ENCODE assay signal across 19 cellular contexts in the genomic region with DNA sequence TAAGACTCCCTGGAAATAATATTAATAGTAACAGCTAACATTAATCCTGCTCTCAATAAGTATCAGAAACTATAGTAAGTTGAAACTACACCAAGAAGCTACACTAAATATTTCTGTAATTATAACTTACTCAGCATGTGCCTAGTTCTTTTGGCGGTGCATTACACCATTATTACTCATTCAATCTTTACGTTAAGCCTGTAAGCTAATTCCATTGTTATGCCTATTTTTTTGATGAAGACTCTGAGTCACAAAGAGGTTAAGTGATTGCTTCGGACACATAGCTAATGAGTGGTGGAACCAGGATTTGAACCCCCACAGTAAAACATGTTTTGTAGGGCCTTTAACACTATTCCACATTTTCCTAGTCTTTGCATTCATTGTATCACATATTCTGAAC.
A peak's percentile ranks its signal among the peaks of the same experiment; 100 is the strongest.
DNase-seq lines count a peak whose midpoint lies in the region; ATAC-seq, FAIRE-seq and TF ChIP-seq lines count a peak whose summit lies in the region.
"Had no signal": no experiment of that assay in that cellular context is flagged by ENCODE, and none has a peak within 500 bp of the region (broad histone marks: within the 10 kb centered on the region; RNA-seq: fewer than 3 reads in every experiment).

No MANE protein-coding gene starts in this region.

- H3K9me3 ChIP-seq in A549, result peaks cover 17% of the 10 kb centered on the region; the same call in 2 of the 3 replicates
- H3K9me3 ChIP-seq in mammary epithelial cell (replicated peaks; ENCODE audit: insufficient read depth, low read length), result no peaks in the 10 kb centered on the region
- H3K9me3 ChIP-seq: body of pancreas, Caco-2, neutrophil, stomach had no signal

- peaks cover 44% of the 10 kb centered on the region for H3K4me1 ChIP-seq in A549
- peaks cover 48% of the 10 kb centered on the region for H3K4me1 ChIP-seq in mammary epithelial cell (ENCODE audit: insufficient read depth, low read length)
- H3K4me1 ChIP-seq in foreskin keratinocyte, result peaks cover 38% of the 10 kb centered on the region
- H3K4me1 ChIP-seq: body of pancreas, Caco-2, stomach had no signal

- CTCF ChIA-PET in A549 (lab: Yijun Ruan, JAX), result interaction anchor here (0.5 to 1.9 kb wide), 7 partner anchors 14 to 157 kb away, joined by 3 to 7 read pairs (median 4); no protein-coding TSS in a partner anchor
- CTCF ChIA-PET in mammary epithelial cell (lab: Charles Lee; ENCODE audit: low non-redundant PET), result interaction anchor here (0.7 kb wide), 1 partner anchor 62 kb away, joined by 3 read pairs; no protein-coding TSS in a partner anchor

- TF ChIP-seq RAD21 in A549 (conservative IDR thresholded peaks at IDR 0.05 in 1 of 2, IDR thresholded peaks at IDR 0.05 in 1 of 2), result no peak

- peak overlapping the region; percentile 61 for H3K9ac ChIP-seq in mammary epithelial cell (ENCODE audit: insufficient read depth, low read length)

- TF ChIP-seq EP300 in A549 (IDR thresholded peaks at IDR 0.05), result no peak

- dilution Hi-C loops in mammary epithelial cell (cut with HindIII; ENCODE audit: low sequenced_read_pairs), result no loop called here

- FAIRE-seq in A549 (lab: Jason Lieb, UNC), result no peak
- no peak for FAIRE-seq in frontal cortex (lab: Jason Lieb, UNC)
- FAIRE-seq: A204.1 had no signal

- no peaks in the 10 kb centered on the region for H4K20me1 ChIP-seq in mammary epithelial cell (ENCODE audit: insufficient read depth, low read length)

- BruUV-seq in mammary epithelial cell (replicated peaks; lab: Mats Ljungman, UMichigan), result no TSS peak

- H3K4me2 ChIP-seq in A549, result 0 out of 3 replicates have a peak overlapping the region, but pooled peaks have one; percentile 12
- H3K4me2 ChIP-seq in mammary epithelial cell (ENCODE audit: insufficient read depth, low read depth, low read length), result peak overlapping the region; percentile 43

- in situ Hi-C loops in mammary epithelial cell (cut with MboI; ENCODE audit: low sequenced_read_pairs in 2 of 2), result no loop called here

- H3K27me3 ChIP-seq in mammary epithelial cell (ENCODE audit: insufficient read depth, low read length) (no peaks in the 10 kb centered on the region), foreskin keratinocyte (no peaks in the 10 kb centered on the region)
- H3K27me3 ChIP-seq: body of pancreas, MG63, neutrophil, stomach had no signal

- H3K27ac ChIP-seq in A549 (peak overlapping the region; percentile 32 to 83; a peak in 5 of 6 replicates), mammary epithelial cell (ENCODE audit: insufficient read depth, low read depth, low read length) (peak overlapping the region; percentile 92), foreskin keratinocyte (peak overlapping the region; percentile 95)
- H3K27ac ChIP-seq: body of pancreas, neutrophil, stomach, WERI-Rb-1 had no signal

- TF ChIP-seq POLR2A in A549 (IDR thresholded peaks at IDR 0.05; ENCODE audit: low read length), result no peak

- POLR2A ChIA-PET in A549 (lab: Yijun Ruan, JAX), result interaction anchor here (0.9 kb wide), 1 partner anchor 111 kb away, joined by 3 read pairs; no protein-coding TSS in a partner anchor

- intact Hi-C loops in mammary epithelial cell (cut with micrococcal nuclease), result no loop called here

- ATAC-seq in A549 (no peak), foreskin keratinocyte (peak; percentile 80), omental fat pad (ENCODE audit: low FRiP score) (no peak)
- ATAC-seq: body of pancreas had no signal

- no peak for DNase-seq in A549 (ENCODE audit: low read depth in 1 of 2, low spot score in 1 of 2)
- DNase-seq in LoVo (ENCODE audit: low spot score), result peak; percentile 30
- peak; percentile 90 for DNase-seq in mammary epithelial cell
- DNase-seq in foreskin keratinocyte, result peak; percentile 81 to 93
- no peak for DNase-seq in omental fat pad (ENCODE audit: low spot score)
- no peak for DNase-seq in NCI-H446 (lab: John Stamatoyannopoulos, UW)
- DNase-seq in DMS79 (lab: John Stamatoyannopoulos, UW), result no peak
- no peak for DNase-seq in frontal cortex (ENCODE audit: low spot score in 2 of 2)
- DNase-seq: activated effector memory CD4-positive, alpha-beta T cell treated with anti-CD3 and anti-CD28 coated beads, Interleukin-2, amount 50 U/mL, for 16 hours; body of pancreas; Caco-2; H7; mesendoderm; MG63; stomach; WERI-Rb-1 had no signal

- TF ChIP-seq CTCF in A549 (IDR thresholded peaks at IDR 0.05), result no peak
- no peak for TF ChIP-seq CTCF in mammary epithelial cell (conservative IDR thresholded peaks at IDR 0.05 in 1 of 2, IDR thresholded peaks at IDR 0.05 in 1 of 2; ENCODE audit: extremely low read depth in 1 of 2, insufficient read depth in 1 of 2, low read depth in 1 of 2, low read length in 2 of 2)
- TF ChIP-seq CTCF in foreskin keratinocyte (conservative IDR thresholded peaks at IDR 0.05), result no peak
- no peak for TF ChIP-seq CTCF in omental fat pad (IDR thresholded peaks at IDR 0.05)

- no peaks in the 10 kb centered on the region for H3K79me2 ChIP-seq in mammary epithelial cell (ENCODE audit: insufficient read depth, low read length)

- no peak overlapping the region for H2AFZ ChIP-seq in mammary epithelial cell (ENCODE audit: low read depth, low read length)

- H3K36me3 ChIP-seq in mammary epithelial cell (ENCODE audit: insufficient read depth, low read length), result no peaks in the 10 kb centered on the region
- H3K36me3 ChIP-seq: MG63, neutrophil, stomach, WERI-Rb-1 had no signal

- H3K4me3 ChIP-seq in A549 (no peak overlapping the region), mammary epithelial cell (replicated peaks in 1 of 3; ENCODE audit: insufficient read depth in 1 of 3, low read depth in 2 of 3, low read length in 3 of 3) (no peak overlapping the region)
- H3K4me3 ChIP-seq: body of pancreas, MG63, skin epidermis, stomach had no signal

- 8% methylated on average over 3 of the region's 3 CpGs for WGBS in A549 (ENCODE audit: missing lambda C conversion rate)
- WGBS in mammary epithelial cell (ENCODE audit: low coverage, missing lambda C conversion rate), result 0% methylated on average over 3 of the region's 3 CpGs

TF ChIP-seq in A549, 52 proteins besides CTCF, POLR2A, EP300 and RAD21:
- TF ChIP-seq FOSL2 (IDR thresholded peaks at IDR 0.05), result no peak; the same call in 1 of the 2 replicates
- peak; percentile 42 for TF ChIP-seq FOSL2 (CRISPR knock-in tag; IDR thresholded peaks at IDR 0.05)
- no peak for TF ChIP-seq HOXB5 (CRISPR knock-in tag; IDR thresholded peaks at IDR 0.05)
- peak; percentile 60 for TF ChIP-seq JUNB (IDR thresholded peaks at IDR 0.05)

Comparison
In these comparisons a context has a peak if more than half of its experiments do, and no peak if none do; other contexts are left out.
1. DNase-seq: peak in LoVo (single experiment), mammary epithelial cell (single experiment) and foreskin keratinocyte (2 of 2); none in A549 (0 of 2), omental fat pad (single experiment), NCI-H446 (0 of 2), DMS79 (single experiment) and frontal cortex (0 of 2).
2. Peak in every context shown above with its lines, with median percentiles within 50 percentile points of each other: H3K27ac ChIP-seq.